1 cellular context compared by ENCODE assay signal in the genomic region with DNA sequence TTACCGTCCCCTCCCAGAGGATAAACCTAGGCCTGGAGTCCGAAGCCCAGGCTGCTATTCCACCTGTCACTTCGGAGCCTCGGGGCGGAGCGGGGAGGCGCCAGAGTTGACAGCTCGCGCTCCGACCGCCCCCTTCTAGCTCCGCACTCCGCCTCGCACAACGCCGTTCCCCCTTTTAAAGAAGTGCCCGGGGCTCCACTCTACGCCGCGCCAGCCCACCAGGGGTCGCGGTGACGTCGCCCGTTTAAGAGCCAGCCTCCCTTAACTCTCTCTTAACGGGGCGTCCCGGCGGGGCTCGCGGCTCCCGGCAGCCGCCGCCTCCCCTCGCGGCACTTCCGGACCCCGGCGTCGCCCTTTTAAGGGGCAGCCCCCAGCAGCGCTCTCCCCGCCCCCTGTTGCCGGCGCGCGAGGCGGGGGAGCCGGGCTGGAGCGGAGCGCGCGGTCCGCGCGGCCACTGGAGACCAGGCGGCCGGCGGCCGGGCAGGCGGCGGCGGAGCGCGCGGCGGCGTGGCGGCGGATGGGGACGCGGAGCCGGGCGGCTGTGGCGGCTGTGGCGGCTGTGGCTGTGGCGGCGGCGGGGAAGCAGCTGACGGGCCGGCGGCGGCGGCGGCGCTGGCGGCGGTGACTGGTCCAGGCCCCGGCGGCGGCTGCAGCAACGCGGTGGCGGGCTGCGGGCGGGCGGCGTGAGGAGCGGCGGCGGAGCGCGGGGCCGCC.
A peak's percentile ranks its signal among the peaks of the same experiment; 100 is the strongest.
TF ChIP-seq lines count a peak whose summit lies in the region.

TSS of gene INAFM2 (plus strand) at position 454 of the 714 bp plus-strand sequence. CDS start 364 bp downstream, outside the sequence.

TF ChIP-seq in HepG2, 621 proteins besides CTCF, POLR2A, EP300 and RAD21 (continued from another document and continues in another):
- TF ChIP-seq SOX5 (CRISPR knock-in tag; IDR thresholded peaks at IDR 0.05; ENCODE audit: borderline replicate concordance) = peak; percentile 39; the same call in 1 of the 2 replicates
- no peak for TF ChIP-seq ZNF747 (CRISPR knock-in tag; IDR thresholded peaks at IDR 0.05; ENCODE audit: borderline replicate concordance)
- TF ChIP-seq, protein P1, sequence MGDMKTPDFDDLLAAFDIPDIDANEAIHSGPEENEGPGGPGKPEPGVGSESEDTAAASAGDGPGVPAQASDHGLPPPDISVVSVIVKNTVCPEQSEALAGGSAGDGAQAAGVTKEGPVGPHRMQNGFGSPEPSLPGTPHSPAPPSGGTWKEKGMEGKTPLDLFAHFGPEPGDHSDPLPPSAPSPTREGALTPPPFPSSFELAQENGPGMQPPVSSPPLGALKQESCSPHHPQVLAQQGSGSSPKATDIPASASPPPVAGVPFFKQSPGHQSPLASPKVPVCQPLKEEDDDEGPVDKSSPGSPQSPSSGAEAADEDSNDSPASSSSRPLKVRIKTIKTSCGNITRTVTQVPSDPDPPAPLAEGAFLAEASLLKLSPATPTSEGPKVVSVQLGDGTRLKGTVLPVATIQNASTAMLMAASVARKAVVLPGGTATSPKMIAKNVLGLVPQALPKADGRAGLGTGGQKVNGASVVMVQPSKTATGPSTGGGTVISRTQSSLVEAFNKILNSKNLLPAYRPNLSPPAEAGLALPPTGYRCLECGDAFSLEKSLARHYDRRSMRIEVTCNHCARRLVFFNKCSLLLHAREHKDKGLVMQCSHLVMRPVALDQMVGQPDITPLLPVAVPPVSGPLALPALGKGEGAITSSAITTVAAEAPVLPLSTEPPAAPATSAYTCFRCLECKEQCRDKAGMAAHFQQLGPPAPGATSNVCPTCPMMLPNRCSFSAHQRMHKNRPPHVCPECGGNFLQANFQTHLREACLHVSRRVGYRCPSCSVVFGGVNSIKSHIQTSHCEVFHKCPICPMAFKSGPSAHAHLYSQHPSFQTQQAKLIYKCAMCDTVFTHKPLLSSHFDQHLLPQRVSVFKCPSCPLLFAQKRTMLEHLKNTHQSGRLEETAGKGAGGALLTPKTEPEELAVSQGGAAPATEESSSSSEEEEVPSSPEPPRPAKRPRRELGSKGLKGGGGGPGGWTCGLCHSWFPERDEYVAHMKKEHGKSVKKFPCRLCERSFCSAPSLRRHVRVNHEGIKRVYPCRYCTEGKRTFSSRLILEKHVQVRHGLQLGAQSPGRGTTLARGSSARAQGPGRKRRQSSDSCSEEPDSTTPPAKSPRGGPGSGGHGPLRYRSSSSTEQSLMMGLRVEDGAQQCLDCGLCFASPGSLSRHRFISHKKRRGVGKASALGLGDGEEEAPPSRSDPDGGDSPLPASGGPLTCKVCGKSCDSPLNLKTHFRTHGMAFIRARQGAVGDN (CRISPR knock-in tag; IDR thresholded peaks at IDR 0.05) = peak; percentile 69
- TF ChIP-seq BRD4 (CRISPR knock-in tag; IDR thresholded peaks at IDR 0.05) = no peak
- TF ChIP-seq SOX13 (IDR thresholded peaks at IDR 0.05) = no peak
- TF ChIP-seq SOX13 (CRISPR knock-in tag; conservative IDR thresholded peaks at IDR 0.05 in 1 of 2, IDR thresholded peaks at IDR 0.05 in 1 of 2) = no peak
- TF ChIP-seq ZNF30 (CRISPR knock-in tag; IDR thresholded peaks at IDR 0.05) = no peak
- TF ChIP-seq SCMH1 (CRISPR knock-in tag; IDR thresholded peaks at IDR 0.05; ENCODE audit: borderline replicate concordance) = no peak
- TF ChIP-seq SRSF1 (optimal IDR thresholded peaks at IDR 0.05; ENCODE audit: low read depth, low read length) = no peak
- TF ChIP-seq XBP1 (CRISPR knock-in tag; IDR thresholded peaks at IDR 0.05) = no peak
- TF ChIP-seq NFE2 (CRISPR knock-in tag; IDR thresholded peaks at IDR 0.05) = no peak
- TF ChIP-seq SRSF9 (IDR thresholded peaks at IDR 0.05; ENCODE audit: borderline replicate concordance, insufficient read depth, low read depth, low read length, poor library complexity, severe bottlenecking) = no peak
- TF ChIP-seq ZMAT3 (CRISPR knock-in tag; conservative IDR thresholded peaks at IDR 0.05) = no peak
- TF ChIP-seq ZBTB21 (CRISPR knock-in tag; IDR thresholded peaks at IDR 0.05) = no peak
- TF ChIP-seq FOXJ3 (CRISPR knock-in tag; IDR thresholded peaks at IDR 0.05; ENCODE audit: borderline replicate concordance) = no peak
- TF ChIP-seq, protein P2, sequence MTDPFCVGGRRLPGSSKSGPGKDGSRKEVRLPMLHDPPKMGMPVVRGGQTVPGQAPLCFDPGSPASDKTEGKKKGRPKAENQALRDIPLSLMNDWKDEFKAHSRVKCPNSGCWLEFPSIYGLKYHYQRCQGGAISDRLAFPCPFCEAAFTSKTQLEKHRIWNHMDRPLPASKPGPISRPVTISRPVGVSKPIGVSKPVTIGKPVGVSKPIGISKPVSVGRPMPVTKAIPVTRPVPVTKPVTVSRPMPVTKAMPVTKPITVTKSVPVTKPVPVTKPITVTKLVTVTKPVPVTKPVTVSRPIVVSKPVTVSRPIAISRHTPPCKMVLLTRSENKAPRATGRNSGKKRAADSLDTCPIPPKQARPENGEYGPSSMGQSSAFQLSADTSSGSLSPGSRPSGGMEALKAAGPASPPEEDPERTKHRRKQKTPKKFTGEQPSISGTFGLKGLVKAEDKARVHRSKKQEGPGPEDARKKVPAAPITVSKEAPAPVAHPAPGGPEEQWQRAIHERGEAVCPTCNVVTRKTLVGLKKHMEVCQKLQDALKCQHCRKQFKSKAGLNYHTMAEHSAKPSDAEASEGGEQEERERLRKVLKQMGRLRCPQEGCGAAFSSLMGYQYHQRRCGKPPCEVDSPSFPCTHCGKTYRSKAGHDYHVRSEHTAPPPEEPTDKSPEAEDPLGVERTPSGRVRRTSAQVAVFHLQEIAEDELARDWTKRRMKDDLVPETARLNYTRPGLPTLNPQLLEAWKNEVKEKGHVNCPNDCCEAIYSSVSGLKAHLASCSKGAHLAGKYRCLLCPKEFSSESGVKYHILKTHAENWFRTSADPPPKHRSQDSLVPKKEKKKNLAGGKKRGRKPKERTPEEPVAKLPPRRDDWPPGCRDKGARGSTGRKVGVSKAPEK (CRISPR knock-in tag; IDR thresholded peaks at IDR 0.05; ENCODE audit: borderline replicate concordance) = no peak
- TF ChIP-seq ZNF329 (CRISPR knock-in tag; IDR thresholded peaks at IDR 0.05; ENCODE audit: low read depth) = no peak
- TF ChIP-seq GABPB1 (CRISPR knock-in tag; IDR thresholded peaks at IDR 0.05) = peak; percentile 83
- TF ChIP-seq E2F2 (CRISPR knock-in tag; IDR thresholded peaks at IDR 0.05; ENCODE audit: borderline replicate concordance) = no peak
- TF ChIP-seq HOXA5 (CRISPR knock-in tag; IDR thresholded peaks at IDR 0.05) = peak; percentile 72; the same call in 1 of the 2 replicates
- TF ChIP-seq ZNF792 (CRISPR knock-in tag; IDR thresholded peaks at IDR 0.05) = peak; percentile 48; the same call in 1 of the 2 replicates
- peak; percentile 36; the same call in 1 of the 2 replicates for TF ChIP-seq KDM5B (CRISPR knock-in tag; IDR thresholded peaks at IDR 0.05; ENCODE audit: borderline replicate concordance)
- TF ChIP-seq PAWR (CRISPR knock-in tag; IDR thresholded peaks at IDR 0.05; ENCODE audit: borderline replicate concordance) = no peak
- TF ChIP-seq PITX1 (CRISPR knock-in tag; IDR thresholded peaks at IDR 0.05) = no peak
- TF ChIP-seq, protein P3, sequence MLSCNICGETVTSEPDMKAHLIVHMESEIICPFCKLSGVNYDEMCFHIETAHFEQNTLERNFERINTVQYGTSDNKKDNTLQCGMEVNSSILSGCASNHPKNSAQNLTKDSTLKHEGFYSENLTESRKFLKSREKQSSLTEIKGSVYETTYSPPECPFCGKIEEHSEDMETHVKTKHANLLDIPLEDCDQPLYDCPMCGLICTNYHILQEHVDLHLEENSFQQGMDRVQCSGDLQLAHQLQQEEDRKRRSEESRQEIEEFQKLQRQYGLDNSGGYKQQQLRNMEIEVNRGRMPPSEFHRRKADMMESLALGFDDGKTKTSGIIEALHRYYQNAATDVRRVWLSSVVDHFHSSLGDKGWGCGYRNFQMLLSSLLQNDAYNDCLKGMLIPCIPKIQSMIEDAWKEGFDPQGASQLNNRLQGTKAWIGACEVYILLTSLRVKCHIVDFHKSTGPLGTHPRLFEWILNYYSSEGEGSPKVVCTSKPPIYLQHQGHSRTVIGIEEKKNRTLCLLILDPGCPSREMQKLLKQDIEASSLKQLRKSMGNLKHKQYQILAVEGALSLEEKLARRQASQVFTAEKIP (CRISPR knock-in tag; IDR thresholded peaks at IDR 0.05; ENCODE audit: borderline replicate concordance) = no peak
- TF ChIP-seq NFYC (CRISPR knock-in tag; IDR thresholded peaks at IDR 0.05) = no peak
- TF ChIP-seq, protein P4, sequence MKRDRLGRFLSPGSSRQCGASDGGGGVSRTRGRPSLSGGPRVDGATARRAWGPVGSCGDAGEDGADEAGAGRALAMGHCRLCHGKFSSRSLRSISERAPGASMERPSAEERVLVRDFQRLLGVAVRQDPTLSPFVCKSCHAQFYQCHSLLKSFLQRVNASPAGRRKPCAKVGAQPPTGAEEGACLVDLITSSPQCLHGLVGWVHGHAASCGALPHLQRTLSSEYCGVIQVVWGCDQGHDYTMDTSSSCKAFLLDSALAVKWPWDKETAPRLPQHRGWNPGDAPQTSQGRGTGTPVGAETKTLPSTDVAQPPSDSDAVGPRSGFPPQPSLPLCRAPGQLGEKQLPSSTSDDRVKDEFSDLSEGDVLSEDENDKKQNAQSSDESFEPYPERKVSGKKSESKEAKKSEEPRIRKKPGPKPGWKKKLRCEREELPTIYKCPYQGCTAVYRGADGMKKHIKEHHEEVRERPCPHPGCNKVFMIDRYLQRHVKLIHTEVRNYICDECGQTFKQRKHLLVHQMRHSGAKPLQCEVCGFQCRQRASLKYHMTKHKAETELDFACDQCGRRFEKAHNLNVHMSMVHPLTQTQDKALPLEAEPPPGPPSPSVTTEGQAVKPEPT (CRISPR knock-in tag; IDR thresholded peaks at IDR 0.05; ENCODE audit: low read depth) = peak; percentile 76; the same call in 1 of the 2 replicates
- TF ChIP-seq POLR2G (IDR thresholded peaks at IDR 0.05; ENCODE audit: low read depth, low read length) = no peak
- no peak for TF ChIP-seq TCF7L2 (IDR thresholded peaks at IDR 0.05; ENCODE audit: low read depth, low read length)
- TF ChIP-seq ZBTB42 (CRISPR knock-in tag; IDR thresholded peaks at IDR 0.05) = no peak
- TF ChIP-seq KLF15 (CRISPR knock-in tag; IDR thresholded peaks at IDR 0.05; ENCODE audit: borderline replicate concordance) = 0 out of 2 replicates have a peak, but pooled peaks have one; percentile 50
- peak; percentile 67 for TF ChIP-seq HNRNPLL (IDR thresholded peaks at IDR 0.05; ENCODE audit: low read depth, low read length, poor library complexity, severe bottlenecking)
- TF ChIP-seq ADNP (CRISPR knock-in tag; IDR thresholded peaks at IDR 0.05) = no peak
- TF ChIP-seq, protein P5, sequence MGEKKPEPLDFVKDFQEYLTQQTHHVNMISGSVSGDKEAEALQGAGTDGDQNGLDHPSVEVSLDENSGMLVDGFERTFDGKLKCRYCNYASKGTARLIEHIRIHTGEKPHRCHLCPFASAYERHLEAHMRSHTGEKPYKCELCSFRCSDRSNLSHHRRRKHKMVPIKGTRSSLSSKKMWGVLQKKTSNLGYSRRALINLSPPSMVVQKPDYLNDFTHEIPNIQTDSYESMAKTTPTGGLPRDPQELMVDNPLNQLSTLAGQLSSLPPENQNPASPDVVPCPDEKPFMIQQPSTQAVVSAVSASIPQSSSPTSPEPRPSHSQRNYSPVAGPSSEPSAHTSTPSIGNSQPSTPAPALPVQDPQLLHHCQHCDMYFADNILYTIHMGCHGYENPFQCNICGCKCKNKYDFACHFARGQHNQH (CRISPR knock-in tag; IDR thresholded peaks at IDR 0.05) = peak; percentile 79; the same call in 1 of the 2 replicates
- TF ChIP-seq IRF2 (CRISPR knock-in tag; IDR thresholded peaks at IDR 0.05) = peak; percentile 18; the same call in 1 of the 2 replicates
- no peak for TF ChIP-seq TAF15 (IDR thresholded peaks at IDR 0.05; ENCODE audit: low read depth, low read length, poor library complexity, severe bottlenecking)
- no peak for TF ChIP-seq FOXP1 (IDR thresholded peaks at IDR 0.05)
- TF ChIP-seq FOXP1 (CRISPR knock-in tag; IDR thresholded peaks at IDR 0.05) = no peak
- TF ChIP-seq CEBPG (CRISPR knock-in tag; IDR thresholded peaks at IDR 0.05) = no peak
- TF ChIP-seq ZNF44 (CRISPR knock-in tag; IDR thresholded peaks at IDR 0.05) = no peak
- no peak for TF ChIP-seq SNAPC4 (CRISPR knock-in tag; IDR thresholded peaks at IDR 0.05)
- TF ChIP-seq NFATC3 (CRISPR knock-in tag; IDR thresholded peaks at IDR 0.05) = no peak
